ENCODE assay signal across 2 cellular contexts in the genomic region with DNA sequence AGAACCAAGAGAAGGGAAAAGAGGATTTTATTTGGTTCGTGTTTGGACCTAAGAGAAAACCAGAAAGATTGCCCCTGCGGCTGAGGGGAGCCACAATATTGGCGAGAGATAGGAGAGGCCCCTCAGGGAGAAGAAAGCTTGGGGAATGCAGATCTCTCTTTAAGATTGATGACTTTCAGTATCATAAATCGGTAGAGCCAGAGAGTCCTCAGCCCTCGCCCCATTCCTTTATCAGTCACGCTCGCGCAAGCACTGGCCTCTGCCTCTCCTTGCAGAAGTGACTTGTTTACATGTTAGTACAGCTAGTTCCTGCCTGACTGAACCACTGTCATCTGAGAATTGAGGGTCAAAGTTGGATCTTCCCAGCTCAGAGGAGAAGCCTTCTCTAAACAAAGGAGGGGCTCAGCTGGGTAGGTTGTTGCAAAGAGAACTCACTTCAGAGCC.
TF ChIP-seq lines count a peak whose summit lies in the region.

No MANE protein-coding gene starts in this region.

TF ChIP-seq in A549, 52 proteins besides CTCF, POLR2A, EP300 and RAD21:
- TF ChIP-seq SREBF2 (IDR thresholded peaks at IDR 0.05) (no peak), ZFP36 (IDR thresholded peaks at IDR 0.05; ENCODE audit: borderline replicate concordance, partially characterized antibody) (no peak), CEBPB (IDR thresholded peaks at IDR 0.05) (no peak), MAFK (IDR thresholded peaks at IDR 0.05; ENCODE audit: partially characterized antibody) (no peak), TFCP2L1 (CRISPR knock-in tag; IDR thresholded peaks at IDR 0.05) (no peak), PHF8 (IDR thresholded peaks at IDR 0.05; ENCODE audit: borderline replicate concordance, low read depth) (no peak)
- TF ChIP-seq, protein P1, sequence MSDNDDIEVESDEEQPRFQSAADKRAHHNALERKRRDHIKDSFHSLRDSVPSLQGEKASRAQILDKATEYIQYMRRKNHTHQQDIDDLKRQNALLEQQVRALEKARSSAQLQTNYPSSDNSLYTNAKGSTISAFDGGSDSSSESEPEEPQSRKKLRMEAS (IDR thresholded peaks at IDR 0.05), result no peak
- TF ChIP-seq, protein P2, sequence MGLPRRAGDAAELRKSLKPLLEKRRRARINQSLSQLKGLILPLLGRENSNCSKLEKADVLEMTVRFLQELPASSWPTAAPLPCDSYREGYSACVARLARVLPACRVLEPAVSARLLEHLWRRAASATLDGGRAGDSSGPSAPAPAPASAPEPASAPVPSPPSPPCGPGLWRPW (IDR thresholded peaks at IDR 0.05), result no peak

TF ChIP-seq in H1, 55 proteins besides CTCF, POLR2A, EP300 and RAD21:
- no peak for TF ChIP-seq RFX5 (IDR thresholded peaks at IDR 0.05; ENCODE audit: borderline replicate concordance, low read depth, low read length)
- no peak for TF ChIP-seq HDAC6 (IDR thresholded peaks at IDR 0.05; ENCODE audit: low read depth, low read length)
- no peak for TF ChIP-seq PHF8 (conservative IDR thresholded peaks at IDR 0.05; ENCODE audit: low read depth, low read length)
- TF ChIP-seq MAFK (IDR thresholded peaks at IDR 0.05; ENCODE audit: low read depth, low read length), result no peak
- no peak for TF ChIP-seq CEBPB (IDR thresholded peaks at IDR 0.05; ENCODE audit: low read depth, low read length)
- no peak for TF ChIP-seq POU5F1 (IDR thresholded peaks at IDR 0.05; ENCODE audit: low read depth, low read length)
- no peak for TF ChIP-seq GTF2F1 (IDR thresholded peaks at IDR 0.05; ENCODE audit: borderline replicate concordance, low read depth, low read length)
- TF ChIP-seq SIN3A (conservative IDR thresholded peaks at IDR 0.05 in 1 of 2, IDR thresholded peaks at IDR 0.05 in 1 of 2; ENCODE audit: low read depth in 1 of 2, low read length in 2 of 2), result no peak
- no peak for TF ChIP-seq CHD2 (IDR thresholded peaks at IDR 0.05; ENCODE audit: low read length)
- TF ChIP-seq CTBP2 (IDR thresholded peaks at IDR 0.05; ENCODE audit: borderline replicate concordance, insufficient read depth, insufficient read length, low read length), result no peak
- no peak for TF ChIP-seq POLR2AphosphoS5 (IDR thresholded peaks at IDR 0.05; ENCODE audit: low read depth, low read length)
- no peak for TF ChIP-seq KDM5A (IDR thresholded peaks at IDR 0.05; ENCODE audit: low read length)
- TF ChIP-seq SUZ12 (IDR thresholded peaks at IDR 0.05; ENCODE audit: low read length), result no peak
- no peak for TF ChIP-seq BACH1 (IDR thresholded peaks at IDR 0.05; ENCODE audit: low read length)
- TF ChIP-seq CBX5 (IDR thresholded peaks at IDR 0.05; ENCODE audit: low read depth, low read length), result no peak
- TF ChIP-seq, protein P3, sequence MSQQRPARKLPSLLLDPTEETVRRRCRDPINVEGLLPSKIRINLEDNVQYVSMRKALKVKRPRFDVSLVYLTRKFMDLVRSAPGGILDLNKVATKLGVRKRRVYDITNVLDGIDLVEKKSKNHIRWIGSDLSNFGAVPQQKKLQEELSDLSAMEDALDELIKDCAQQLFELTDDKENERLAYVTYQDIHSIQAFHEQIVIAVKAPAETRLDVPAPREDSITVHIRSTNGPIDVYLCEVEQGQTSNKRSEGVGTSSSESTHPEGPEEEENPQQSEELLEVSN (IDR thresholded peaks at IDR 0.05), result no peak
- TF ChIP-seq GABPA (IDR thresholded peaks at IDR 0.05; ENCODE audit: borderline replicate concordance, insufficient read depth, low read length), result no peak
- TF ChIP-seq NANOG (IDR thresholded peaks at IDR 0.05; ENCODE audit: insufficient read depth, low read depth, low read length, poor library complexity, severe bottlenecking), result no peak
- TF ChIP-seq TAF1 (IDR thresholded peaks at IDR 0.05; ENCODE audit: low read depth, low read length), result no peak
- no peak for TF ChIP-seq RBBP5 (IDR thresholded peaks at IDR 0.05; ENCODE audit: borderline replicate concordance, low read depth, low read length)
TF ChIP-seq in H1: peak in this region for 0.
